Comparison of ENCODE assay signal across 30 cellular contexts in the genomic region with DNA sequence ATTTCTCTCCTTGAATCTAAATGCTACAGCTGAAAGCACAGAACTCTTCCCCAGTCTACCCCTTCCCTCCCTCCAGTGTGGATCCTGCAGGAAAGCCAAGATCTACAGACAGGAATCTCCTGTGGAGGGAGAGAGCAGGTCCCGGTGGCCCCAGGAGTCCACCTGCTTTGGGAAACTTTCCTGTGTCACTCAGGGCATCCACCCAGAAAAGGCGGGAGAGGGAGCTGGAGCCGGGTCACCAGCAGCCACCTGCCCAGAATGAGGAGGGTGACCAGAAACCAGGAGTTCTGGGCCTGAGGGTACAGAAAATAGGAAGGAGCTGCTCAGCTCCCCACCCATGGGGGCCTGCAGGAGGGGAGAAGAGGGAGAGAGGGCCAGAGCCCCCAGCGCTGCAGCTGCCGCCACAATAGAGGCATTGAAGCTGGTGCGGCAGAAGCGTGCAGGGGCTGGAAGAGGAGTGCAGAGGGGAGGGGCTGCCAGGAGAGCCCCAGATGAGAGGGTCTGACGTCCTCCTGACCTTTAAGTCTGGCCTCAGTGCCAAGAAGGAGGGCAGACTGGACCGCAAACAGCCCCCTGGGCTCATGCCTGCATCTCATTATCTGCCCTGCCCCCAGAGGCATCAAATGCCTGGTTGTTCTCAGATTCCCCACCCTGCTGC. TPM values are rescaled to one million over a fixed set of nuclear protein-coding genes. Genes with fewer than 3 reads are reported as not detected.
DNase-seq lines count a peak whose midpoint lies in the region; TF ChIP-seq lines count a peak whose summit lies in the region.
"Had no signal": no experiment of that assay in that cellular context is flagged by ENCODE, and none has a peak within 500 bp of the region (broad histone marks: within the 10 kb centered on the region; RNA-seq: fewer than 3 reads in every experiment).

No MANE protein-coding gene starts in this region.

- no peak for TF ChIP-seq CTCF in ascending aorta (IDR thresholded peaks at IDR 0.05)

- H3K27me3 ChIP-seq in BLaER1 treated with 17β-estradiol and CSF1 and Interleukin-3, amounts not matched to agents 10 nM and 100 nM, result no peaks in the 10 kb centered on the region
- H3K27me3 ChIP-seq in SJCRH30, result no peaks in the 10 kb centered on the region
- no peaks in the 10 kb centered on the region for H3K27me3 ChIP-seq in ascending aorta
- H3K27me3 ChIP-seq: upper lobe of right lung had no signal

- no peak overlapping the region for H3K27ac ChIP-seq in BLaER1 treated with 17β-estradiol and CSF1 and Interleukin-3, amounts not matched to agents 10 nM and 100 nM
- H3K27ac ChIP-seq in SJCRH30 (no peak overlapping the region), ascending aorta (no peak overlapping the region)
- H3K27ac ChIP-seq: PC-9, upper lobe of right lung had no signal

- H3K9me3 ChIP-seq in BLaER1 treated with 17β-estradiol and CSF1 and Interleukin-3, amounts not matched to agents 10 nM and 100 nM (replicated peaks in 1 of 11), result no peaks in the 10 kb centered on the region
- no peaks in the 10 kb centered on the region for H3K9me3 ChIP-seq in SJCRH30 (replicated peaks)
- no peaks in the 10 kb centered on the region for H3K9me3 ChIP-seq in ascending aorta
- H3K9me3 ChIP-seq: upper lobe of right lung had no signal

- H3K4me1 ChIP-seq in BLaER1 treated with 17β-estradiol and CSF1 and Interleukin-3, amounts not matched to agents 10 nM and 100 nM, result peaks cover 5 to 57% (median 50%) of the 10 kb centered on the region in 10 experiments; a peak in 17 of 20 replicates
- no peaks in the 10 kb centered on the region for H3K4me1 ChIP-seq in SJCRH30
- H3K4me1 ChIP-seq in ascending aorta, result no peaks in the 10 kb centered on the region
- H3K4me1 ChIP-seq: upper lobe of right lung had no signal

- no peaks in the 10 kb centered on the region for H3K36me3 ChIP-seq in BLaER1 treated with 17β-estradiol and CSF1 and Interleukin-3, amounts not matched to agents 10 nM and 100 nM
- H3K36me3 ChIP-seq in SJCRH30, result no peaks in the 10 kb centered on the region
- H3K36me3 ChIP-seq in ascending aorta, result no peaks in the 10 kb centered on the region
- H3K36me3 ChIP-seq: upper lobe of right lung had no signal

- no peaks in the 10 kb centered on the region for H4K20me1 ChIP-seq in BLaER1 treated with 17β-estradiol and CSF1 and Interleukin-3, amounts not matched to agents 10 nM and 100 nM

- no peak overlapping the region for H3K4me3 ChIP-seq in BLaER1 treated with 17β-estradiol and CSF1 and Interleukin-3, amounts not matched to agents 10 nM and 100 nM
- no peak overlapping the region for H3K4me3 ChIP-seq in SJCRH30
- H3K4me3 ChIP-seq in ascending aorta, result no peak overlapping the region
- H3K4me3 ChIP-seq: GM12878, PC-9, upper lobe of right lung had no signal

- DNase-seq in astrocyte of the hippocampus (ENCODE audit: low read depth, low spot score) (peak; percentile 73), hypothalamus (lab: John Stamatoyannopoulos, UW) (peak in 27 of 51 donors; percentile 4 to 60 (median 36)), pons (ENCODE audit: low spot score) (peak; percentile 39), SJCRH30 (no peak), NCI-H446 (lab: John Stamatoyannopoulos, UW) (no peak), ascending aorta (ENCODE audit: low spot score in 2 of 2) (no peak), RKO (ENCODE audit: low spot score) (no peak)
- DNase-seq: activated CD4-positive, alpha-beta memory T cell treated with anti-CD3 and anti-CD28 coated beads, Interleukin-2, amount 10 ng/mL, durations not matched to agents 7 days and 5 days; activated CD4-positive, alpha-beta T cell treated with anti-CD3 and anti-CD28 coated beads for 1 hour; activated CD8-positive, alpha-beta memory T cell treated with anti-CD3 and anti-CD28 coated beads, Interleukin-2, amount 50 U/mL, for 48 hours; activated naive CD4-positive, alpha-beta T cell treated with anti-CD3 and anti-CD28 coated beads for 36 hours; CD8-positive, alpha-beta T cell; DMS 273 treated with DMSO at 0.1 percent for 48 hours; EL; HCEC 1CT; left ventricle myocardium superior; NCI-H1436; NCI-H2081 treated with DMSO at 0.1 percent for 48 hours; NCI-H2227 treated with DMSO at 0.1 percent for 48 hours; NCI-H69; occipital lobe; PC-9; SHP77; upper lobe of right lung had no signal

- intact Hi-C loops in ascending aorta (cut with DNase I), result no loop called here

- H3K4me2 ChIP-seq in BLaER1 treated with 17β-estradiol and CSF1 and Interleukin-3, amounts not matched to agents 10 nM and 100 nM, result peak overlapping the region in 8 of 11 experiments; percentile 43 to 83 (median 62); a peak in 14 of 22 replicates
- H3K4me2 ChIP-seq: PC-9 had no signal

- no peak overlapping the region for H3K9ac ChIP-seq in BLaER1 treated with 17β-estradiol and CSF1 and Interleukin-3, amounts not matched to agents 10 nM and 100 nM

RNA-seq across cellular contexts. Expression of gene TMEM72, which starts 56.3 kb away (rescaled TPM):
- 0.02 TPM in 1 of 2 replicates, not detected in the other for total RNA-seq in SJCRH30 (2014; rRNA removed; shearing (Covaris generic))
- total RNA-seq in ascending aorta, result not detected
- total RNA-seq: activated CD4-positive, alpha-beta memory T cell treated with anti-CD3 and anti-CD28 coated beads, Interleukin-2, amount 10 ng/mL, durations not matched to agents 7 days and 5 days; activated naive CD4-positive, alpha-beta T cell treated with anti-CD3 and anti-CD28 coated beads for 36 hours; CD8-positive, alpha-beta T cell; chondrocyte; endothelial cell of umbilical vein; fibroblast of lung; GM12878; left ventricle myocardium superior; mesenteric fat pad; PC-9; upper lobe of right lung had no signal

Comparison
In these comparisons a context has a peak if more than half of its experiments do, and no peak if none do; other contexts are left out.
1. DNase-seq: peak in astrocyte of the hippocampus (single experiment), hypothalamus (27 of 51) and pons (single experiment); none in SJCRH30 (0 of 2), NCI-H446 (0 of 2), ascending aorta (0 of 2) and RKO (single experiment).